1 cellular context compared by ENCODE assay signal in the genomic region with DNA sequence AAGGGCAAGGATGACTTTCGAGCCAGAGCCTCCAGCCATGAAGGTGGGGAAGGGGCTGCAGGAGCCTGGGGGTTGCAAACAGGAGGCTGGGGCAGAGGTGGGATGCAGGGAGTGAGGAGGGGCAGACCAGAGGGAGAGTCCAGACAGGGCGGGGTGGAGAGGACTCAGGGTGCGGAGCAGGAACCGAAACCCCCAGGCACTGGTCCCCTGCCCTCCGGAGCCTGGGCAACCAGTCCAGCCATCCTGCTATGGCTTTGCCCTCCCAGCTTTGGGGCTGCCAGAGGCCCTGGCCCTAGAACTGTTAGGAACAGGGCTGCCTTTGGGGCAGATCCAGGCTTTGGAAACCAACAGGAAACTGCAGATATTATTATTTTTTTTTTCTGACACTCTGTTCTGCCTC.
TF ChIP-seq lines count a peak whose summit lies in the region.

No MANE protein-coding gene starts in this region.

TF ChIP-seq in H1, 55 proteins besides CTCF, POLR2A, EP300 and RAD21 (continued from another document):
- no peak for TF ChIP-seq SIN3A (conservative IDR thresholded peaks at IDR 0.05 in 1 of 2, IDR thresholded peaks at IDR 0.05 in 1 of 2; ENCODE audit: low read depth in 1 of 2, low read length in 2 of 2)
- TF ChIP-seq SIRT6 (IDR thresholded peaks at IDR 0.05; ENCODE audit: low read length): no peak
- no peak for TF ChIP-seq ZNF274 (IDR thresholded peaks at IDR 0.05; ENCODE audit: borderline replicate concordance, extremely low read depth, low read length)
- no peak for TF ChIP-seq HDAC2 (IDR thresholded peaks at IDR 0.05; ENCODE audit: borderline replicate concordance in 1 of 2, low read depth in 2 of 2, low read length in 2 of 2)
- TF ChIP-seq POU5F1 (IDR thresholded peaks at IDR 0.05; ENCODE audit: low read depth, low read length): no peak
- TF ChIP-seq BCL11A (IDR thresholded peaks at IDR 0.05; ENCODE audit: low read depth in 2 of 2, low read length in 2 of 2): no peak
- no peak for TF ChIP-seq EGR1 (IDR thresholded peaks at IDR 0.05; ENCODE audit: borderline replicate concordance, low read depth, low read length)
